Comparison of ENCODE assay signal across 15 cellular contexts in genomic region chr11:97740783-97741151, GRCh38.
"Had no signal": no experiment of that assay in that cellular context is flagged by ENCODE, and none has a peak within 500 bp of the region (broad histone marks: within the 10 kb centered on the region; RNA-seq: fewer than 3 reads in every experiment).

No MANE protein-coding gene starts in this region.

- ATAC-seq: activated naive CD4-positive, alpha-beta T cell treated with anti-CD3 and anti-CD28 coated beads, Interleukin-2, amount 50 U/mL, for 72 hours; lower lobe of right lung; stimulated activated naive CD8-positive, alpha-beta T cell treated with anti-CD3 and anti-CD28 coated beads, Interleukin-15, Interleukin-2, amounts not matched to agents 100 U/mL and 50 U/mL, for 24 hours had no signal

- H3K27me3 ChIP-seq: tibial nerve, vagina had no signal

- H3K4me3 ChIP-seq: coronary artery, lower lobe of right lung, tibial nerve, vagina had no signal

- H3K4me1 ChIP-seq: lower lobe of right lung, tibial nerve, vagina had no signal

- H3K36me3 ChIP-seq: lower lobe of right lung, tibial nerve, vagina had no signal

- DNase-seq: activated CD4-positive, alpha-beta T cell treated with anti-CD3 and anti-CD28 coated beads, Interleukin-2, amount 50 U/mL, for 1 hour; activated CD4-positive, CD25-positive, alpha-beta regulatory T cell; activated gamma-delta T cell; head of caudate nucleus; immature natural killer cell; lower lobe of right lung; occipital lobe; retina; stimulated activated naive CD8-positive, alpha-beta T cell treated with anti-CD3 and anti-CD28 coated beads, Interleukin-15, Interleukin-2, amounts not matched to agents 100 U/mL and 50 U/mL, for 24 hours; T-helper 1 cell; T-helper 9 cell had no signal

- H3K27ac ChIP-seq: lower lobe of right lung, tibial nerve, vagina had no signal

- H3K9me3 ChIP-seq: vagina had no signal
